Comparison of ENCODE assay signal across 1 cellular context in the genomic region with DNA sequence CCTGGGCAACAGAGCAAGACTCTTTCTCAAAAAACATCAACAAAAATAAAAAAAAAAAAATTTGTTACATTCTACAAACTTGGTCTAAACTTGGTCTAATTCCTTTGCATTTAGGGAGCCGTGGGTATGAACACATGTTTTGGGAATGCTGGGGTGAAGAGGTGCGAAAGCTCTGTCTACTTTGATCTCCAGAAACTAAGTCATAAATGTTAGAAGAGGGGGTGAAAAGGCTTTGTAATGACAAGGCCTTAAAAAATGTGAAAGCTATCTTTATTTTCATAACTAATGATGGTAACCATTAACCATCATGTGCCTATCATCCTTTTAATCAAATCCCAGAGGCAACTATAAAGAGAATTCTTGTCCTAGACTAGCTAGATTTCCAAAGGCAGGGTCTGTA.
TF ChIP-seq lines count a peak whose summit lies in the region.

No MANE protein-coding gene starts in this region.

TF ChIP-seq in A549, 52 proteins besides CTCF, POLR2A, EP300 and RAD21:
- TF ChIP-seq, protein P1, sequence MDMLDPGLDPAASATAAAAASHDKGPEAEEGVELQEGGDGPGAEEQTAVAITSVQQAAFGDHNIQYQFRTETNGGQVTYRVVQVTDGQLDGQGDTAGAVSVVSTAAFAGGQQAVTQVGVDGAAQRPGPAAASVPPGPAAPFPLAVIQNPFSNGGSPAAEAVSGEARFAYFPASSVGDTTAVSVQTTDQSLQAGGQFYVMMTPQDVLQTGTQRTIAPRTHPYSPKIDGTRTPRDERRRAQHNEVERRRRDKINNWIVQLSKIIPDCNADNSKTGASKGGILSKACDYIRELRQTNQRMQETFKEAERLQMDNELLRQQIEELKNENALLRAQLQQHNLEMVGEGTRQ (IDR thresholded peaks at IDR 0.05): no peak
- TF ChIP-seq EHF (CRISPR knock-in tag; IDR thresholded peaks at IDR 0.05) (no peak), RFX5 (IDR thresholded peaks at IDR 0.05) (no peak), CEBPB (IDR thresholded peaks at IDR 0.05) (no peak), NFE2L2 (conservative IDR thresholded peaks at IDR 0.05; ENCODE audit: low read length) (no peak), HOXA7 (CRISPR knock-in tag; IDR thresholded peaks at IDR 0.05) (no peak), ZNF302 (CRISPR knock-in tag; IDR thresholded peaks at IDR 0.05) (no peak), TFCP2L1 (CRISPR knock-in tag; IDR thresholded peaks at IDR 0.05) (no peak), KDM1A (IDR thresholded peaks at IDR 0.05; ENCODE audit: low read depth) (no peak), MYC (IDR thresholded peaks at IDR 0.05; ENCODE audit: borderline replicate concordance, low read length) (no peak), KDM5A (IDR thresholded peaks at IDR 0.05) (no peak), NPAS2 (CRISPR knock-in tag; IDR thresholded peaks at IDR 0.05; ENCODE audit: borderline replicate concordance) (no peak), FOSL2 (IDR thresholded peaks at IDR 0.05) (no peak), FOSL2 (CRISPR knock-in tag; IDR thresholded peaks at IDR 0.05) (no peak), MAFK (IDR thresholded peaks at IDR 0.05; ENCODE audit: partially characterized antibody) (no peak), GATA3 (IDR thresholded peaks at IDR 0.05; ENCODE audit: borderline replicate concordance) (no peak), EHMT2 (IDR thresholded peaks at IDR 0.05; ENCODE audit: low read depth) (no peak), HOXB13 (CRISPR knock-in tag; IDR thresholded peaks at IDR 0.05; ENCODE audit: low read depth) (no peak), HDAC2 (IDR thresholded peaks at IDR 0.05) (no peak)
- TF ChIP-seq, protein P2, sequence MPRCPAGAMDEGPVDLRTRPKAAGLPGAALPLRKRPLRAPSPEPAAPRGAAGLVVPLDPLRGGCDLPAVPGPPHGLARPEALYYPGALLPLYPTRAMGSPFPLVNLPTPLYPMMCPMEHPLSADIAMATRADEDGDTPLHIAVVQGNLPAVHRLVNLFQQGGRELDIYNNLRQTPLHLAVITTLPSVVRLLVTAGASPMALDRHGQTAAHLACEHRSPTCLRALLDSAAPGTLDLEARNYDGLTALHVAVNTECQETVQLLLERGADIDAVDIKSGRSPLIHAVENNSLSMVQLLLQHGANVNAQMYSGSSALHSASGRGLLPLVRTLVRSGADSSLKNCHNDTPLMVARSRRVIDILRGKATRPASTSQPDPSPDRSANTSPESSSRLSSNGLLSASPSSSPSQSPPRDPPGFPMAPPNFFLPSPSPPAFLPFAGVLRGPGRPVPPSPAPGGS (IDR thresholded peaks at IDR 0.05): no peak
